24 cellular contexts compared by ENCODE assay signal in the genomic region with DNA sequence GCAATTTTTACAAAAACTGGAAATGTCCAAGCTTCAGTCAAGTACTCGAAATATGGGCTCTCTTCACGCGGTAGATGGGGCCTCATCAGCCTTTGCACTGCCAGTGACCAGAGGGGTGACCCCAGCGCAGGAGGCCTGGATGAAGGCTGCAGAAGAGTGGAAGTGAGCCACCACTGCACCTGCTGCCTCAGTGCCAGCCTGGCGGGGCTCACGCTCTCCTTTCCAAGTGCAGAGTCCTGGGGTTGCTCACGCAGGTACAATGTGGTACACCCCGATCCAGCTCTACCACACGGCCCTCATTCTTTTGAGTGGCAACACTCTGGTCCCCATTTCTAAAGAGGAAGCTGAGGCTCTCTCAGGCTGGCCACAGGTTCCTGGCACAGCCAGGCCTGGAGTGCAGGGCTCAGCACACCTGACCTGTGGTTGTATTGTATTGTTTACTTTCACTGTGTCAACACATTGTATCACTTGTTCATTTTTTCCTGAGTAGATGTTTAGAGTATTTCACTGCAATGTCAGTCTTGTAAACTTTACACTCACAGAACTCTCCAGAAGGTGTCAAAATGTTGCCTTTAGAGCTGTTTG.
"Had no signal": no experiment of that assay in that cellular context is flagged by ENCODE, and none has a peak within 500 bp of the region (broad histone marks: within the 10 kb centered on the region; RNA-seq: fewer than 3 reads in every experiment).

No MANE protein-coding gene starts in this region.

- H3K27ac ChIP-seq: HL-60, PC-9, Peyer's patch, SJSA1, SK-N-MC had no signal

- H3K4me2 ChIP-seq: PC-9 had no signal

- H3K36me3 ChIP-seq: Peyer's patch, SJSA1 had no signal

- FAIRE-seq: HTR-8/SVneo had no signal

- H3K4me3 ChIP-seq: PC-9, Peyer's patch, SJSA1, SK-N-MC had no signal

- DNase-seq: KBM-7; MV-4-11; NCI-H1048; NCI-H1105; NCI-H1417; NCI-H1436 treated with DMSO at 0.1 percent for 48 hours; NCI-H1694; NCI-H187 treated with DMSO at 0.1 percent for 48 hours; NCI-H2081 treated with DMSO at 0.1 percent for 48 hours; NCI-H2171 treated with DMSO at 0.1 percent for 48 hours; NCI-H446 treated with DMSO at 0.1 percent for 48 hours; NCI-H524 treated with DMSO at 0.1 percent for 48 hours; NCI-H69; NK-92 treated with Interleukin-12 subunit alpha and Interleukin-12 subunit beta, amount 100 ng/mL, for 24 hours; OCI-M1; Right ventricle myocardium superior; SIG-M5; T-helper 2 cell had no signal

- H3K27me3 ChIP-seq: Peyer's patch had no signal

- H3K9me3 ChIP-seq: Peyer's patch had no signal

- H2AFZ ChIP-seq: PC-9 had no signal
